In the genomic region with DNA sequence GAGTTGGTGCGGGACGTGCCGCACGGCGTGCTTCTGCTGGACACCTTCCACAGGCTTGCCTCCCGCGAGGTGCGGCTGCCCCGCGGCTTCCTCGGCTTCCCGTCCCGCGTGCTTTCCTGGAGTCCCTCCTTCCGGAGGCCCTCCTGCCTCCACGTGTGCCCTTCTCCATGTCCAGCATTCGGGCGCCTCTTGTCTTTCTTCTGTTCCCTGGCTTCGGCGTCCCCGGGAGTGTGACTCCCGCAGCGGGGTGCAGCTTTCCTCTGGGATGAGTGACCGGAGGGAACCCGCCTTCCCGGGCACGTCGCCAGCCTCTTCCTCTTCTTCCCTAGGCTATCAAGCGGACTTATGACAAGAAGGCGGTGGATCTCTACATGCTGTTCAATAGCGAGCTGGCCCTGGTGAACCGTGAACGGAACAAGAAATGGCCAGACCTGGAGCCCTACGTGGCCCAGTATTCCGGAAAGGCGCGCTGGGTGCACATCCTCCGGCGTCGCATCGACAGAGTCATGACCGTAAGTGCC, we compare ENCODE assay signal across 14 cellular contexts. TPM values are rescaled to one million over a fixed set of nuclear protein-coding genes. Genes with fewer than 3 reads are reported as not detected.
DNase-seq lines count a peak whose midpoint lies in the region; TF ChIP-seq lines count a peak whose summit lies in the region.
"Had no signal": no experiment of that assay in that cellular context is flagged by ENCODE, and none has a peak within 500 bp of the region (broad histone marks: within the 10 kb centered on the region; RNA-seq: fewer than 3 reads in every experiment).

No MANE protein-coding gene starts in this region.

- H3K79me2 ChIP-seq in H9 (ENCODE audit: insufficient read depth, low read length) = no peaks in the 10 kb centered on the region
- H3K79me2 ChIP-seq in GM23248 (ENCODE audit: insufficient read depth) = no peaks in the 10 kb centered on the region

- H2AK5ac ChIP-seq in H9 (ENCODE audit: insufficient read length, low read length) (no peak overlapping the region), neuronal stem cell (ENCODE audit: low read depth, low read length) (peak overlapping the region; percentile 23)

- H3K9me2 ChIP-seq in GM23248 (ENCODE audit: insufficient read depth) = no peaks in the 10 kb centered on the region

- TF ChIP-seq CTCF in BE2C (IDR thresholded peaks at IDR 0.05; ENCODE audit: low read depth, low read length) (no peak), H9 (conservative IDR thresholded peaks at IDR 0.05) (no peak)

- H3K4ac ChIP-seq in H9 (ENCODE audit: low read depth, low read length) = no peak overlapping the region
- H3K4ac ChIP-seq in neuronal stem cell (ENCODE audit: low read length) = no peak overlapping the region

- peak overlapping the region; percentile 58 for H2BK12ac ChIP-seq in H9 (ENCODE audit: insufficient read length, low read depth, low read length)
- no peak overlapping the region for H2BK12ac ChIP-seq in neuronal stem cell (ENCODE audit: low read length)

- H3K4me1 Mint-ChIP-seq in H9 = no peaks in the 10 kb centered on the region; a peak in 1 of 4 replicates
- H3K4me1 Mint-ChIP-seq: activated B cell treated with CpG ODN at 0.5 μM for 24 hours had no signal

- H3K4me1 ChIP-seq in BE2C (no peaks in the 10 kb centered on the region), H9 (ENCODE audit: insufficient read depth, low read length) (no peaks in the 10 kb centered on the region), neuronal stem cell (ENCODE audit: control insufficient read depth in 2 of 2, insufficient read depth in 1 of 2, low read depth in 1 of 2, low read length in 2 of 2) (no peaks in the 10 kb centered on the region), GM23248 (ENCODE audit: insufficient read depth) (peaks cover 1% of the 10 kb centered on the region; the same call in 1 of the 2 replicates)

- H3K79me1 ChIP-seq in H9 (ENCODE audit: insufficient read depth, low read depth, low read length, poor library complexity, severe bottlenecking) (no peaks in the 10 kb centered on the region), neuronal stem cell (ENCODE audit: low read depth, low read length) (no peaks in the 10 kb centered on the region)

- H3K4me3 ChIP-seq in BE2C (ENCODE audit: low read depth, low read length) (peak overlapping the region; percentile 51), neuronal stem cell (ENCODE audit: low read length in 2 of 2) (no peak overlapping the region), GM23248 (no peak overlapping the region)
- H3K4me3 ChIP-seq: ovary, uterus had no signal

- H3K18ac ChIP-seq in H9 (ENCODE audit: insufficient read length, low read depth, low read length) = no peak overlapping the region
- H3K18ac ChIP-seq in neuronal stem cell (ENCODE audit: low read length) = no peak overlapping the region

- no peaks in the 10 kb centered on the region for H3K36me3 Mint-ChIP-seq in H9 (ENCODE audit: insufficient read depth in 1 of 3, low read depth in 3 of 3)
- H3K36me3 Mint-ChIP-seq: CD4-positive, CD25-positive, alpha-beta regulatory T cell had no signal

- H4K91ac ChIP-seq in H9 (ENCODE audit: insufficient read length, low read depth, low read length) = no peak overlapping the region
- no peak overlapping the region for H4K91ac ChIP-seq in neuronal stem cell (ENCODE audit: low read depth, low read length, poor library complexity)

- no peak overlapping the region for H4K8ac ChIP-seq in H9 (replicated peaks; ENCODE audit: insufficient read length, low read depth, low read length)
- no peak overlapping the region for H4K8ac ChIP-seq in neuronal stem cell (ENCODE audit: low read depth, low read length)

- no peak overlapping the region for H3K4me3 Mint-ChIP-seq in H9
- H3K4me3 Mint-ChIP-seq: activated B cell treated with CpG ODN at 0.5 μM for 24 hours; CD4-positive, CD25-positive, alpha-beta regulatory T cell had no signal

- H3K27ac ChIP-seq in H9 (ENCODE audit: insufficient read length, low read depth, low read length) (no peak overlapping the region), neuronal stem cell (replicated peaks; ENCODE audit: low read length) (no peak overlapping the region), GM23248 (no peak overlapping the region)
- H3K27ac ChIP-seq: ovary, spleen, uterus had no signal

- H2BK15ac ChIP-seq in H9 (ENCODE audit: low read depth, low read length) = no peak overlapping the region; the same call in 1 of the 2 replicates
- no peak overlapping the region for H2BK15ac ChIP-seq in neuronal stem cell (ENCODE audit: low read length)

- no peak overlapping the region for H2BK120ac ChIP-seq in H9 (ENCODE audit: low read depth, low read length, poor library complexity, severe bottlenecking)
- no peak overlapping the region for H2BK120ac ChIP-seq in neuronal stem cell (ENCODE audit: low read depth, low read length)

- H3K27ac Mint-ChIP-seq in H9 = no peak overlapping the region; a peak in 1 of 7 replicates
- H3K27ac Mint-ChIP-seq: activated B cell treated with CpG ODN at 0.5 μM for 24 hours had no signal

- no peak overlapping the region for H3K23ac ChIP-seq in H9 (ENCODE audit: insufficient read length, low read depth, low read length)
- H3K23ac ChIP-seq in neuronal stem cell (ENCODE audit: low read depth, low read length, poor library complexity) = no peak overlapping the region

- H2AFZ ChIP-seq in H9 (ENCODE audit: low read length) = no peak overlapping the region
- H2AFZ ChIP-seq in neuronal stem cell (ENCODE audit: low read length) = no peak overlapping the region
- no peak overlapping the region for H2AFZ ChIP-seq in GM23248

- no CpG with 5 or more reads among the region's 42 CpGs for WGBS in H9 (ENCODE audit: extremely low coverage, insufficient read length, low lambda C conversion rate)
- WGBS in neuronal stem cell (ENCODE audit: extremely low coverage in 2 of 2, insufficient read length in 2 of 2, insufficient replicate concordance in 1 of 2), 2 donors = no CpG with 5 or more reads among the region's 42 CpGs
- 62 to 63% methylated on average over 32 to 42 of the region's 42 CpGs for WGBS in GM23248 (ENCODE audit: low coverage in 1 of 2, low lambda C conversion rate in 2 of 2, missing lambda C conversion rate in 2 of 2), 2 experiments

- H3K27me3 ChIP-seq in BE2C (peaks cover 9% of the 10 kb centered on the region), H9 (ENCODE audit: insufficient read depth, low read length) (no peaks in the 10 kb centered on the region; the same call in 1 of the 2 replicates), neuronal stem cell (ENCODE audit: control insufficient read depth in 3 of 3, insufficient read depth in 3 of 3, low read depth in 1 of 3, low read length in 3 of 3) (peaks cover 0 to 26% (median 0%) of the 10 kb centered on the region in 3 experiments), GM23248 (replicated peaks; ENCODE audit: insufficient read depth) (peaks cover 28% of the 10 kb centered on the region)
- H3K27me3 ChIP-seq: ovary, uterus had no signal

- H3K56ac ChIP-seq in H9 (ENCODE audit: insufficient read length, low read depth, low read length) = no peak overlapping the region

- peaks cover 46% of the 10 kb centered on the region for H3K27me3 Mint-ChIP-seq in H9 (ENCODE audit: low read depth)

- no peak overlapping the region for H3T11ph ChIP-seq in H9 (ENCODE audit: low read length)

- H4K5ac ChIP-seq in H9 (ENCODE audit: insufficient read length, low read depth, low read length) = peak overlapping the region; percentile 58

- H4K20me1 ChIP-seq in H9 (ENCODE audit: control insufficient read depth, insufficient read depth, insufficient read length) (no peaks in the 10 kb centered on the region), GM23248 (ENCODE audit: insufficient read depth) (no peaks in the 10 kb centered on the region)

- H2BK5ac ChIP-seq in H9 (ENCODE audit: insufficient read length, low read length) (no peak overlapping the region), neuronal stem cell (ENCODE audit: low read length) (no peak overlapping the region)

- no peak overlapping the region for H2BK20ac ChIP-seq in H9 (ENCODE audit: low read depth, low read length, poor library complexity, severe bottlenecking)

- H3K9me3 Mint-ChIP-seq in H9 = no peaks in the 10 kb centered on the region; a peak in 1 of 5 replicates
- H3K9me3 Mint-ChIP-seq: activated B cell treated with CpG ODN at 0.5 μM for 24 hours had no signal

- H3K9me3 ChIP-seq in BE2C = no peaks in the 10 kb centered on the region
- no peaks in the 10 kb centered on the region for H3K9me3 ChIP-seq in H9 (ENCODE audit: control insufficient read depth, low read depth, low read length)
- no peaks in the 10 kb centered on the region for H3K9me3 ChIP-seq in neuronal stem cell (replicated peaks in 1 of 2; ENCODE audit: control insufficient read depth in 2 of 2, insufficient read depth in 1 of 2, low read depth in 1 of 2, low read length in 2 of 2)
- H3K9me3 ChIP-seq in GM23248 (ENCODE audit: low read depth) = no peaks in the 10 kb centered on the region
- H3K9me3 ChIP-seq: ovary, spleen, uterus had no signal

- H3K23me2 ChIP-seq in H9 (ENCODE audit: insufficient read length, low read depth, low read length, poor library complexity, severe bottlenecking) = peaks cover 2% of the 10 kb centered on the region

- no peak overlapping the region for H3K4me2 ChIP-seq in H9 (ENCODE audit: insufficient read depth, insufficient read length, low read length)
- no peak overlapping the region for H3K4me2 ChIP-seq in neuronal stem cell (ENCODE audit: insufficient read depth, low read length, poor library complexity, severe bottlenecking)
- H3K4me2 ChIP-seq in GM23248 (ENCODE audit: unreplicated experiment) = no peak overlapping the region

- H3K14ac ChIP-seq in H9 (ENCODE audit: insufficient read depth, low read length) (no peak overlapping the region), neuronal stem cell (ENCODE audit: low read length) (no peak overlapping the region)

- H3F3A ChIP-seq in GM23248 (ENCODE audit: insufficient read depth) = peaks cover 2% of the 10 kb centered on the region; the same call in 1 of the 2 replicates

- DNase-seq in BE2C (peak; percentile 22), H9 (no peak), RPMI7951 (ENCODE audit: low read depth) (peak; percentile 52), neuronal stem cell (ENCODE audit: low spot score) (no peak), GM03348 (ENCODE audit: low spot score) (no peak), GM23248 (no peak), activated gamma-delta T cell treated with Interleukin-2 at 50 U/mL for 16 hours (no peak)
- DNase-seq: activated B cell treated with CpG ODN at 0.5 μM for 24 hours; CD4-positive, CD25-positive, alpha-beta regulatory T cell; kidney glomerular epithelial cell; spleen; stimulated activated naive CD8-positive, alpha-beta T cell treated with anti-CD3 and anti-CD28 coated beads, Interleukin-15, Interleukin-2, amounts not matched to agents 100 U/mL and 50 U/mL, for 24 hours; uterus had no signal

- in situ Hi-C loops in GM23248 (cut with MboI) = loop anchor here (10.0 kb wide), 1 partner anchor 114 kb away; a partner anchor contains a TSS

- H3K36me3 ChIP-seq in BE2C (no peaks in the 10 kb centered on the region), neuronal stem cell (replicated peaks in 1 of 2; ENCODE audit: control insufficient read depth in 2 of 2, insufficient read depth in 2 of 2, low read length in 2 of 2) (no peaks in the 10 kb centered on the region), GM23248 (ENCODE audit: low read depth) (no peaks in the 10 kb centered on the region)
- H3K36me3 ChIP-seq: ovary, spleen, uterus had no signal

- H3K9ac ChIP-seq in H9 (ENCODE audit: extremely low read depth, insufficient read length, low read length) (no peak overlapping the region), neuronal stem cell (ENCODE audit: low read depth, low read length, poor library complexity) (no peak overlapping the region), GM23248 (no peak overlapping the region)

RNA-seq across cellular contexts. Expression of a gene that starts 23.0 kb away (rescaled TPM):
- 4.2 TPM for polyA plus RNA-seq in BE2C (2012; ENCODE audit: insufficient read depth, insufficient read length, low read depth)
- total RNA-seq in H9 (2021) = 0.15 and 0.22 TPM in 2 replicates
- 1.8 and 3.2 TPM in 2 replicates for total RNA-seq in RPMI7951 (2014; rRNA removed; shearing (Covaris generic))
- 0.77 TPM for polyA plus RNA-seq in neuronal stem cell (2013, experiment 1 of 2)
- polyA plus RNA-seq in neuronal stem cell (2013, experiment 2 of 2) = 0.61 TPM
- total RNA-seq in GM23248 (2014; rRNA removed; shearing (Covaris generic)) = not detected in 2 replicates
- not detected in 2 replicates for polyA plus RNA-seq in GM23248 (2016; fragmentation: Nextera tagmentation; extraction: Ambion mirVana)
- total RNA-seq: activated B cell treated with CpG ODN at 0.5 μM for 24 hours; CD4-positive, CD25-positive, alpha-beta regulatory T cell had no signal
- polyA plus RNA-seq: CD4-positive, CD25-positive, alpha-beta regulatory T cell had no signal

RNA-seq across cellular contexts. Expression of a gene that starts 35.5 kb away (rescaled TPM):
- polyA plus RNA-seq in BE2C (2012; ENCODE audit: insufficient read depth, insufficient read length, low read depth) = 4.2 TPM
- total RNA-seq in H9 (2021) = 11.3 and 11.4 TPM in 2 replicates
- total RNA-seq in RPMI7951 (2014; rRNA removed; shearing (Covaris generic)) = 0.84 and 1.3 TPM in 2 replicates
- polyA plus RNA-seq in neuronal stem cell (2013, experiment 1 of 2) = 35.0 TPM
- 34.3 TPM for polyA plus RNA-seq in neuronal stem cell (2013, experiment 2 of 2)
- 1.8 and 3.0 TPM in 2 replicates for total RNA-seq in GM23248 (2014; rRNA removed; shearing (Covaris generic))
- 0.96 and 0.99 TPM in 2 replicates for polyA plus RNA-seq in GM23248 (2016; fragmentation: Nextera tagmentation; extraction: Ambion mirVana)
- total RNA-seq: activated B cell treated with CpG ODN at 0.5 μM for 24 hours; CD4-positive, CD25-positive, alpha-beta regulatory T cell had no signal
- polyA plus RNA-seq: CD4-positive, CD25-positive, alpha-beta regulatory T cell had no signal

RNA-seq across cellular contexts. Expression of a gene that starts 52.3 kb away (rescaled TPM):
- polyA plus RNA-seq in BE2C (2012; ENCODE audit: insufficient read depth, insufficient read length, low read depth) = 56.5 TPM
- total RNA-seq in H9 (2021) = 27.0 and 29.8 TPM in 2 replicates
- total RNA-seq in RPMI7951 (2014; rRNA removed; shearing (Covaris generic)) = 22.5 and 25.7 TPM in 2 replicates
- polyA plus RNA-seq in neuronal stem cell (2013, experiment 1 of 2) = 20.0 TPM
- 20.0 TPM for polyA plus RNA-seq in neuronal stem cell (2013, experiment 2 of 2)
- 1.6 and 5.9 TPM in 2 replicates for total RNA-seq in GM23248 (2014; rRNA removed; shearing (Covaris generic))
- 11.8 and 13.1 TPM in 2 replicates for polyA plus RNA-seq in GM23248 (2016; fragmentation: Nextera tagmentation; extraction: Ambion mirVana)

RNA-seq across cellular contexts. Expression of a gene that starts 53.3 kb away (rescaled TPM):
- 85.4 TPM for polyA plus RNA-seq in BE2C (2012; ENCODE audit: insufficient read depth, insufficient read length, low read depth)
- total RNA-seq in H9 (2021) = 163 and 164 TPM in 2 replicates
- 2.5 and 4.1 TPM in 2 replicates for total RNA-seq in RPMI7951 (2014; rRNA removed; shearing (Covaris generic))
- 144 TPM for polyA plus RNA-seq in neuronal stem cell (2013, experiment 1 of 2)
- 143 TPM for polyA plus RNA-seq in neuronal stem cell (2013, experiment 2 of 2)
- 26.2 and 42.7 TPM in 2 replicates for total RNA-seq in GM23248 (2014; rRNA removed; shearing (Covaris generic))
- polyA plus RNA-seq in GM23248 (2016; fragmentation: Nextera tagmentation; extraction: Ambion mirVana) = 29.8 and 30.8 TPM in 2 replicates

Comparison
In these comparisons a context has a peak if more than half of its experiments do, and no peak if none do; other contexts are left out.
1. DNase-seq: peak in BE2C (single experiment) and RPMI7951 (single experiment); none in H9 (single experiment), neuronal stem cell (single experiment), GM03348 (single experiment), GM23248 (single experiment) and activated gamma-delta T cell treated with Interleukin-2 at 50 U/mL for 16 hours (single experiment).